In the genomic region with DNA sequence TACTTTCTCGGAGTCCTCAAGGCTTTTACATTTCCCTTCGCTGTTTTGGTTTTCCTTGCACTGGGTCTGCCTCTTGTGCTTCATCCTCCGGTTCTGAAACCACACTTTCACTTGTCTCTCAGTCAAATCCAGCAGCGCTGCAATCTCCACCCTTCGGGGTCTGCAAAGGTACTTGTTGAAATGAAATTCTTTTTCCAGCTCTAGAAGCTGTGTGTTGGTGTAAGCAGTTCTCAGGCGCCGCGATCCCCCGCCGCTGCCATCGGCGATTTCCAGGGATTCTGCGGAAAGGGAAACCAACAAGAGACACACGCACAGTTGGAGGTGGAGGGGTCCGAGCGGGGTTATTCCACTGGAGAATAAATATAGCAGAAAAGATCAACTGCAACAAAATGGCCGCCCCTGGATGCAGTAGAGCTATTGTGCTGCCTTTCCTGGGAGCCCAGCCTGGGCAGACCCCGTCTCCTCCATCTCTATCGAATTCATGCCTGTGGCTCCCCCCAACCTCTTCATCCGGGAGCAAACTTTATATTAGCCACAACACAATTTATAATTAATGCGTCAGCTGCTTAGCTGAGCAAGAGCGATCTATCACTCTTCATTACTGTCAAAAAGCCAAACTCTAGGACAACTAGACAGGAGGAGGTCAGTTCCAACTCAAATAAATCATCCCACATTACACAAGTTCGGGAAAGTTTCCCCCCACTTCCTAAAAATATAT, we compare ENCODE assay signal across 15 cellular contexts. TPM values are rescaled to one million over a fixed set of nuclear protein-coding genes. Genes with fewer than 3 reads are reported as not detected.
DNase-seq lines count a peak whose midpoint lies in the region; ATAC-seq, FAIRE-seq and TF ChIP-seq lines count a peak whose summit lies in the region.
"Had no signal": no experiment of that assay in that cellular context is flagged by ENCODE, and none has a peak within 500 bp of the region (broad histone marks: within the 10 kb centered on the region; RNA-seq: fewer than 3 reads in every experiment).

No MANE protein-coding gene starts in this region.

- peak overlapping the region; percentile 71 for H3K9ac ChIP-seq in endothelial cell of umbilical vein (replicated peaks; ENCODE audit: extremely low read depth, insufficient read depth, low read length)

- no peaks in the 10 kb centered on the region for H3K9me3 Mint-ChIP-seq in activated T-cell treated with anti-CD3 and anti-CD28 coated beads, Interleukin-2, amount 50 U/mL, for 72 hours
- no peaks in the 10 kb centered on the region for H3K9me3 Mint-ChIP-seq in type B pancreatic cell
- H3K9me3 Mint-ChIP-seq: activated T-cell treated with anti-CD3 and anti-CD28 coated beads, Interleukin-2, amount 50 U/mL, for 4 hours had no signal

- peak overlapping the region; percentile 74 for H3K4me2 ChIP-seq in endothelial cell of umbilical vein (ENCODE audit: insufficient read depth, low read length)

- H3K4me1 Mint-ChIP-seq in activated T-cell treated with anti-CD3 and anti-CD28 coated beads, Interleukin-2, amount 50 U/mL, for 72 hours (ENCODE audit: low read depth) = peaks cover 46% of the 10 kb centered on the region
- H3K4me1 Mint-ChIP-seq in type B pancreatic cell (ENCODE audit: unreplicated experiment) = peaks cover 62% of the 10 kb centered on the region

- no peak for DNase-seq in activated T-cell treated with anti-CD3 and anti-CD28 coated beads, Interleukin-2, amount 50 U/mL, for 72 hours
- DNase-seq in activated T-cell treated with anti-CD3 and anti-CD28 coated beads, Interleukin-2, amount 50 U/mL, for 1 hour = no peak
- DNase-seq in endothelial cell of umbilical vein (ENCODE audit: low read depth, low spot score) (peak; percentile 78), mucosa of descending colon (peak in 2 of 3 donors; percentile 53 to 62), type B pancreatic cell (ENCODE audit: extremely low spot score, unreplicated experiment) (no peak), NCI-H1092 treated with DMSO at 0.1 percent for 48 hours (lab: John Stamatoyannopoulos, UW) (no peak), GOT3 (lab: John Stamatoyannopoulos, UW) (no peak)
- DNase-seq: 8988T; activated T-cell treated with anti-CD3 and anti-CD28 coated beads, Interleukin-2, amount 50 U/mL, for 4 hours; dorsolateral prefrontal cortex; NCI-H1417 treated with DMSO at 0.1 percent for 48 hours; stimulated activated CD4-positive, alpha-beta T cell treated with anti-CD3 and anti-CD28 coated beads, Interleukin-15, amount 100 ng/mL, for 24 hours; T-helper 9 cell had no signal

- no peak for ATAC-seq in activated T-cell treated with anti-CD3 and anti-CD28 coated beads, Interleukin-2, amount 50 U/mL, for 72 hours (replicated peaks in 1 of 2)
- ATAC-seq in mucosa of descending colon = no peak
- no peak for ATAC-seq in GM21367 (IDR thresholded peaks at IDR 0.05; ENCODE audit: unreplicated experiment)
- ATAC-seq: activated T-cell treated with anti-CD3 and anti-CD28 coated beads, Interleukin-2, amount 50 U/mL, for 4 hours; HCT116 had no signal

- H3K27ac ChIP-seq in endothelial cell of umbilical vein (ENCODE audit: insufficient read depth, low read depth, low read length) = peak overlapping the region; percentile 93
- H3K27ac ChIP-seq: dorsolateral prefrontal cortex had no signal

- H3K4me3 Mint-ChIP-seq in activated T-cell treated with anti-CD3 and anti-CD28 coated beads, Interleukin-2, amount 50 U/mL, for 72 hours = peak overlapping the region; percentile 44 to 72
- peak overlapping the region; percentile 97 for H3K4me3 Mint-ChIP-seq in type B pancreatic cell
- H3K4me3 Mint-ChIP-seq: activated T-cell treated with anti-CD3 and anti-CD28 coated beads, Interleukin-2, amount 50 U/mL, for 4 hours had no signal

- H4K20me1 ChIP-seq in endothelial cell of umbilical vein (replicated peaks; ENCODE audit: control insufficient read depth, extremely low read depth, insufficient read depth, low read length) = no peaks in the 10 kb centered on the region

- H3K4me3 ChIP-seq in endothelial cell of umbilical vein (replicated peaks in 1 of 3; ENCODE audit: insufficient read depth in 1 of 3, low read depth in 1 of 3, low read length in 3 of 3) (peak overlapping the region; percentile 35 to 92 (median 45)), mucosa of descending colon (no peak overlapping the region)

- no peak overlapping the region for H3K27ac Mint-ChIP-seq in activated T-cell treated with anti-CD3 and anti-CD28 coated beads, Interleukin-2, amount 50 U/mL, for 72 hours
- H3K27ac Mint-ChIP-seq in type B pancreatic cell = peak overlapping the region; percentile 97

- H3K36me3 ChIP-seq in endothelial cell of umbilical vein (ENCODE audit: control insufficient read depth in 2 of 2, extremely low read depth in 1 of 2, insufficient read depth in 2 of 2, low read length in 2 of 2) (peaks cover 0 to 3% of the 10 kb centered on the region in 2 experiments), mucosa of descending colon (ENCODE audit: low read depth) (no peaks in the 10 kb centered on the region)

- no peaks in the 10 kb centered on the region for H3K9me1 ChIP-seq in endothelial cell of umbilical vein (replicated peaks; ENCODE audit: control insufficient read depth, extremely low read depth, insufficient read depth, low read length)

- H3K4me1 ChIP-seq in endothelial cell of umbilical vein (ENCODE audit: control insufficient read depth, extremely low read depth, insufficient read depth, low read length) (peaks cover 80% of the 10 kb centered on the region), mucosa of descending colon (ENCODE audit: low read depth) (peaks cover 19% of the 10 kb centered on the region)

- intact Hi-C loops in endothelial cell of umbilical vein (cut with micrococcal nuclease) (loop anchor here (1.0 to 5.0 kb wide), 2 partner anchors 17 to 729 kb away; no protein-coding TSS in a partner anchor), mucosa of descending colon (cut with DNase I, micrococcal nuclease) (no loop called here)

- no peak for TF ChIP-seq CTCF in endothelial cell of umbilical vein (IDR thresholded peaks at IDR 0.05; ENCODE audit: extremely low read depth in 1 of 2, insufficient read depth in 1 of 2, low read depth in 1 of 2, low read length in 2 of 2)
- no peak for TF ChIP-seq CTCF in mucosa of descending colon (IDR thresholded peaks at IDR 0.05)
- TF ChIP-seq CTCF in type B pancreatic cell (conservative IDR thresholded peaks at IDR 0.05) = no peak

- peak; percentile 57 for FAIRE-seq in endothelial cell of umbilical vein (lab: Jason Lieb, UNC)

- TF ChIP-seq POLR2A in endothelial cell of umbilical vein (IDR thresholded peaks at IDR 0.05; ENCODE audit: low read depth, low read length) = no peak

- peaks cover 1 to 4% of the 10 kb centered on the region in 2 donors for H3K36me3 Mint-ChIP-seq in activated T-cell treated with anti-CD3 and anti-CD28 coated beads, Interleukin-2, amount 50 U/mL, for 72 hours (ENCODE audit: insufficient read depth in 2 of 2)
- H3K36me3 Mint-ChIP-seq in type B pancreatic cell = peaks cover 48% of the 10 kb centered on the region

- CTCF ChIA-PET in endothelial cell of umbilical vein (lab: Charles Lee) = interaction anchor here (1.0 to 9.6 kb wide), 7 partner anchors 14 to 732 kb away, joined by 3 to 124 read pairs (median 4); no protein-coding TSS in a partner anchor

- no peaks in the 10 kb centered on the region for H3K27me3 ChIP-seq in endothelial cell of umbilical vein (ENCODE audit: control insufficient read depth in 2 of 2, insufficient read depth in 2 of 2, low read length in 2 of 2)

- H3K79me2 ChIP-seq in endothelial cell of umbilical vein (ENCODE audit: control insufficient read depth, insufficient read depth, low read length) = peaks cover 94% of the 10 kb centered on the region

- no peaks in the 10 kb centered on the region for H3K9me3 ChIP-seq in endothelial cell of umbilical vein (replicated peaks; ENCODE audit: control insufficient read depth, insufficient read depth, low read length)
- H3K9me3 ChIP-seq in mucosa of descending colon = no peaks in the 10 kb centered on the region

- H3K27me3 Mint-ChIP-seq in activated T-cell treated with anti-CD3 and anti-CD28 coated beads, Interleukin-2, amount 50 U/mL, for 72 hours (ENCODE audit: low read depth) = peaks cover 86% of the 10 kb centered on the region
- peaks cover 68% of the 10 kb centered on the region for H3K27me3 Mint-ChIP-seq in type B pancreatic cell

- BruUV-seq in endothelial cell of umbilical vein (replicated peaks; lab: Mats Ljungman, UMichigan) = no TSS peak

- POLR2A ChIA-PET in endothelial cell of umbilical vein (lab: Charles Lee) = no interaction called here

- dilution Hi-C loops in endothelial cell of umbilical vein (cut with MboI; ENCODE audit: extremely low pct_ligation_motif_present, low sequenced_read_pairs) = no loop called here

- H2AFZ ChIP-seq in endothelial cell of umbilical vein (ENCODE audit: low read depth, low read length) = no peak overlapping the region

RNA-seq across cellular contexts. Expression of a gene that starts 1.1 kb away (rescaled TPM):
- not detected for total RNA-seq in activated T-cell treated with anti-CD3 and anti-CD28 coated beads, Interleukin-2, amount 50 U/mL, for 72 hours
- total RNA-seq in endothelial cell of umbilical vein (2.2 and 2.3 TPM in 2 replicates), mucosa of descending colon (1 to 10 TPM; 3.2 to 4.3 (median 3.3) TPM), type B pancreatic cell (ENCODE audit: low replicate concordance) (7.7 and 26.8 TPM in 2 replicates)
- polyA plus RNA-seq in endothelial cell of umbilical vein = 1.6 and 1.9 TPM in 2 replicates
- polyA plus RNA-seq in endothelial cell of umbilical vein (2011; cell fraction: cytosol; rRNA removed) = 1.2 and 1.4 TPM in 2 replicates
- polyA plus RNA-seq in endothelial cell of umbilical vein (2011; cell fraction: nucleus; rRNA removed) = 4.1 and 4.8 TPM in 2 replicates
- 1.1 and 2.0 TPM in 2 replicates for polyA plus RNA-seq in endothelial cell of umbilical vein (2012)
- polyA minus RNA-seq in endothelial cell of umbilical vein = 0.68 and 0.98 TPM in 2 replicates
- polyA minus RNA-seq in endothelial cell of umbilical vein (2011; cell fraction: cytosol; rRNA and poly(A)+ RNA removed) = not detected
- 2.5 and 3.0 TPM in 2 replicates for polyA minus RNA-seq in endothelial cell of umbilical vein (2011; cell fraction: nucleus; rRNA and poly(A)+ RNA removed)
- total RNA-seq: activated T-cell treated with anti-CD3 and anti-CD28 coated beads, Interleukin-2, amount 50 U/mL, for 4 hours; dorsolateral prefrontal cortex had no signal

RNA-seq across cellular contexts. Expression of a gene that starts 5.5 kb away (rescaled TPM):
- under 1 TPM; 0.58 to 0.69 TPM for total RNA-seq in activated T-cell treated with anti-CD3 and anti-CD28 coated beads, Interleukin-2, amount 50 U/mL, for 72 hours
- total RNA-seq in endothelial cell of umbilical vein (1.5 and 2.4 TPM in 2 replicates), mucosa of descending colon (1 to 10 TPM; 1.5 to 2.7 (median 2.1) TPM), type B pancreatic cell (ENCODE audit: low replicate concordance) (9.5 and 22.0 TPM in 2 replicates)
- polyA plus RNA-seq in endothelial cell of umbilical vein = 1.2 and 1.5 TPM in 2 replicates
- polyA plus RNA-seq in endothelial cell of umbilical vein (2011; cell fraction: cytosol; rRNA removed) = 0.99 and 1.2 TPM in 2 replicates
- 1.5 and 1.6 TPM in 2 replicates for polyA plus RNA-seq in endothelial cell of umbilical vein (2011; cell fraction: nucleus; rRNA removed)
- polyA plus RNA-seq in endothelial cell of umbilical vein (2012) = 1.4 and 2.3 TPM in 2 replicates
- polyA minus RNA-seq in endothelial cell of umbilical vein = 0.89 and 1.3 TPM in 2 replicates
- polyA minus RNA-seq in endothelial cell of umbilical vein (2011; cell fraction: cytosol; rRNA and poly(A)+ RNA removed) = not detected
- polyA minus RNA-seq in endothelial cell of umbilical vein (2011; cell fraction: nucleus; rRNA and poly(A)+ RNA removed) = 1.1 and 1.3 TPM in 2 replicates

RNA-seq across cellular contexts. Expression of a gene that starts 29.2 kb away (rescaled TPM):
- under 1 TPM in 1 of 2 donors, not detected in 1; 0.79 TPM for total RNA-seq in activated T-cell treated with anti-CD3 and anti-CD28 coated beads, Interleukin-2, amount 50 U/mL, for 72 hours
- total RNA-seq in endothelial cell of umbilical vein (7.5 and 8.1 TPM in 2 replicates), mucosa of descending colon (1 to 10 TPM; 5.9 to 9.5 (median 8.3) TPM), type B pancreatic cell (ENCODE audit: low replicate concordance) (28.5 and 37.6 TPM in 2 replicates)
- polyA plus RNA-seq in endothelial cell of umbilical vein = 4.9 and 5.8 TPM in 2 replicates
- polyA plus RNA-seq in endothelial cell of umbilical vein (2011; cell fraction: cytosol; rRNA removed) = 5.1 and 5.7 TPM in 2 replicates
- 16.7 and 22.7 TPM in 2 replicates for polyA plus RNA-seq in endothelial cell of umbilical vein (2011; cell fraction: nucleus; rRNA removed)
- 10.9 and 15.8 TPM in 2 replicates for polyA plus RNA-seq in endothelial cell of umbilical vein (2012)
- 2.7 TPM in 2 replicates for polyA minus RNA-seq in endothelial cell of umbilical vein
- polyA minus RNA-seq in endothelial cell of umbilical vein (2011; cell fraction: cytosol; rRNA and poly(A)+ RNA removed) = not detected
- polyA minus RNA-seq in endothelial cell of umbilical vein (2011; cell fraction: nucleus; rRNA and poly(A)+ RNA removed) = 6.6 and 7.0 TPM in 2 replicates

RNA-seq across cellular contexts. Expression of a gene that starts 42.1 kb away (rescaled TPM):
- total RNA-seq in activated T-cell treated with anti-CD3 and anti-CD28 coated beads, Interleukin-2, amount 50 U/mL, for 72 hours = under 1 TPM in 1 of 2 donors, not detected in 1; 0.14 TPM
- 18.8 and 21.4 TPM in 2 replicates for total RNA-seq in endothelial cell of umbilical vein
- polyA plus RNA-seq in endothelial cell of umbilical vein = 18.6 and 22.1 TPM in 2 replicates
- 15.7 and 18.5 TPM in 2 replicates for polyA plus RNA-seq in endothelial cell of umbilical vein (2011; cell fraction: cytosol; rRNA removed)
- 29.1 and 32.2 TPM in 2 replicates for polyA plus RNA-seq in endothelial cell of umbilical vein (2011; cell fraction: nucleus; rRNA removed)
- polyA plus RNA-seq in endothelial cell of umbilical vein (2012) = 19.5 and 28.4 TPM in 2 replicates
- polyA minus RNA-seq in endothelial cell of umbilical vein = 12.0 and 16.8 TPM in 2 replicates
- polyA minus RNA-seq in endothelial cell of umbilical vein (2011; cell fraction: cytosol; rRNA and poly(A)+ RNA removed) = 1.3 TPM
- 10.0 and 11.6 TPM in 2 replicates for polyA minus RNA-seq in endothelial cell of umbilical vein (2011; cell fraction: nucleus; rRNA and poly(A)+ RNA removed)
- 10 to 100 TPM; 16.1 to 26.6 (median 23.8) TPM for total RNA-seq in mucosa of descending colon
- 55.0 and 77.7 TPM in 2 replicates for total RNA-seq in type B pancreatic cell (ENCODE audit: low replicate concordance)
- total RNA-seq: activated T-cell treated with anti-CD3 and anti-CD28 coated beads, Interleukin-2, amount 50 U/mL, for 4 hours had no signal

RNA-seq across cellular contexts. Expression of a gene that starts 46.2 kb away (rescaled TPM):
- total RNA-seq in activated T-cell treated with anti-CD3 and anti-CD28 coated beads, Interleukin-2, amount 50 U/mL, for 72 hours = under 1 TPM in 1 of 2 donors, not detected in 1; 0.31 TPM
- 17.9 and 20.7 TPM in 2 replicates for total RNA-seq in endothelial cell of umbilical vein
- polyA plus RNA-seq in endothelial cell of umbilical vein = 7.8 and 10.0 TPM in 2 replicates
- polyA plus RNA-seq in endothelial cell of umbilical vein (2011; cell fraction: cytosol; rRNA removed) = 5.0 and 6.7 TPM in 2 replicates
- 15.6 and 19.9 TPM in 2 replicates for polyA plus RNA-seq in endothelial cell of umbilical vein (2011; cell fraction: nucleus; rRNA removed)
- polyA plus RNA-seq in endothelial cell of umbilical vein (2012) = 6.1 and 6.2 TPM in 2 replicates
- 6.1 and 6.7 TPM in 2 replicates for polyA minus RNA-seq in endothelial cell of umbilical vein
- polyA minus RNA-seq in endothelial cell of umbilical vein (2011; cell fraction: cytosol; rRNA and poly(A)+ RNA removed) = not detected
- 8.4 and 18.0 TPM in 2 replicates for polyA minus RNA-seq in endothelial cell of umbilical vein (2011; cell fraction: nucleus; rRNA and poly(A)+ RNA removed)
- 10 to 100 TPM; 20.2 to 39.5 (median 20.5) TPM for total RNA-seq in mucosa of descending colon
- total RNA-seq in type B pancreatic cell (ENCODE audit: low replicate concordance) = 4.2 and 10.9 TPM in 2 replicates
- total RNA-seq: activated T-cell treated with anti-CD3 and anti-CD28 coated beads, Interleukin-2, amount 50 U/mL, for 4 hours; dorsolateral prefrontal cortex had no signal

Comparison
In these comparisons a context has a peak if more than half of its experiments do, and no peak if none do; other contexts are left out.
1. DNase-seq: peak in endothelial cell of umbilical vein (single experiment) and mucosa of descending colon (2 of 3); none in activated T-cell treated with anti-CD3 and anti-CD28 coated beads, Interleukin-2, amount 50 U/mL, for 72 hours (0 of 2), activated T-cell treated with anti-CD3 and anti-CD28 coated beads, Interleukin-2, amount 50 U/mL, for 1 hour (single experiment), type B pancreatic cell (single experiment), NCI-H1092 treated with DMSO at 0.1 percent for 48 hours (single experiment) and GOT3 (single experiment).